Comparison of ENCODE assay signal across 20 cellular contexts in the genomic region with DNA sequence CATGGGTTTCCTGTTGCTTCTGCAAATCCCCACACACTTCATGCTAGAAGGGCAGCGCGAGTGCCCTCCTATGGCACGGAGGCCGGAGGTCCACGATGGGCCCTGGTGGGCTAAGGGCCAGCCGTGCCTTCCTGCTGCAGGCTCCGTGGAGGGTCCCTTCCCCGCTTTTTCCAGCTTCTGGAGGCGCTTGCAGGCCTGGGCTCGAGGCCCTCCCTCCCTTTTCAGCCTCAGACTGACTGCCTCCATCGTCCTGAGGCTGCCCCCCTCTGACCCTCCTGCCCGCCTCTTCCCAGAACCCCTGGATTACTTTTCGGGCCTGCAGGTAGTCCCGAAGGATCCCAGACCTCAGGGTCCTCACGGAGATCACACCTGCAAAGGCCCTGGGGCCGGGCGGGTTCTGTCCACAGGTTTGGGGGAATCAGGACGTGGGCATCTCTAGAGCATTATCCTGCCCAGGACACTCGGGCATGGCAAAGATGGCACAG. TPM values are rescaled to one million over a fixed set of nuclear protein-coding genes. Genes with fewer than 3 reads are reported as not detected.
DNase-seq lines count a peak whose midpoint lies in the region; ATAC-seq, FAIRE-seq and TF ChIP-seq lines count a peak whose summit lies in the region.
"Had no signal": no experiment of that assay in that cellular context is flagged by ENCODE, and none has a peak within 500 bp of the region (broad histone marks: within the 10 kb centered on the region; RNA-seq: fewer than 3 reads in every experiment).

No MANE protein-coding gene starts in this region.

- in situ Hi-C loops in GM13977 (cut with MboI; ENCODE audit: low pct_unique_long_range_greater_than_20kb, low sequenced_read_pairs, unreplicated experiment): no loop called here

- TF ChIP-seq POLR2A in tibial nerve (IDR thresholded peaks at IDR 0.05): no peak
- TF ChIP-seq POLR2A in thyroid gland (IDR thresholded peaks at IDR 0.05): no peak

- no peaks in the 10 kb centered on the region for H3K9me3 Mint-ChIP-seq in activated T-cell treated with anti-CD3 and anti-CD28 coated beads, Interleukin-2, amount 50 U/mL, for 24 hours
- H3K9me3 Mint-ChIP-seq in activated T-cell treated with anti-CD3 and anti-CD28 coated beads, Interleukin-2, amount 50 U/mL, for 4 hours: no peaks in the 10 kb centered on the region

- H3K27ac Mint-ChIP-seq in activated T-cell treated with anti-CD3 and anti-CD28 coated beads, Interleukin-2, amount 50 U/mL, for 24 hours: no peak overlapping the region

- H4K20me1 ChIP-seq in BLaER1 treated with 17β-estradiol and CSF1 and Interleukin-3, amounts not matched to agents 10 nM and 100 nM: peaks cover 0 to 45% (median 10%) of the 10 kb centered on the region in 11 experiments; a peak in 16 of 22 replicates

- peaks cover 0 to 65% (median 0%) of the 10 kb centered on the region in 11 experiments; a peak in 10 of 22 replicates for H3K27me3 ChIP-seq in BLaER1 treated with 17β-estradiol and CSF1 and Interleukin-3, amounts not matched to agents 10 nM and 100 nM
- H3K27me3 ChIP-seq in tibial nerve: peaks cover 0 to 27% of the 10 kb centered on the region in 2 donors
- no peaks in the 10 kb centered on the region for H3K27me3 ChIP-seq in thyroid gland

- peaks cover 0 to 4% (median 0%) of the 10 kb centered on the region in 11 experiments; a peak in 2 of 22 replicates for H3K36me3 ChIP-seq in BLaER1 treated with 17β-estradiol and CSF1 and Interleukin-3, amounts not matched to agents 10 nM and 100 nM
- H3K36me3 ChIP-seq in kidney (ENCODE audit: control insufficient read depth in 1 of 2, insufficient read depth in 2 of 2, low read length in 2 of 2): no peaks in the 10 kb centered on the region
- H3K36me3 ChIP-seq in tibial nerve: no peaks in the 10 kb centered on the region
- no peaks in the 10 kb centered on the region for H3K36me3 ChIP-seq in thyroid gland

- peak overlapping the region in 2 of 11 experiments; percentile 17 to 32; a peak in 2 of 22 replicates for H3K27ac ChIP-seq in BLaER1 treated with 17β-estradiol and CSF1 and Interleukin-3, amounts not matched to agents 10 nM and 100 nM
- no peak overlapping the region for H3K27ac ChIP-seq in kidney (ENCODE audit: low read depth in 2 of 2, low read length in 2 of 2)
- no peak overlapping the region for H3K27ac ChIP-seq in tibial nerve
- no peak overlapping the region for H3K27ac ChIP-seq in thyroid gland
- H3K27ac ChIP-seq: C4-2B had no signal

- H3K4me1 ChIP-seq in BLaER1 treated with 17β-estradiol and CSF1 and Interleukin-3, amounts not matched to agents 10 nM and 100 nM: peaks cover 27 to 78% (median 70%) of the 10 kb centered on the region in 10 experiments
- peaks cover 0 to 2% of the 10 kb centered on the region in 2 donors for H3K4me1 ChIP-seq in kidney (ENCODE audit: control insufficient read depth in 1 of 2, insufficient read depth in 1 of 2, low read depth in 1 of 2, low read length in 2 of 2)
- peaks cover 0 to 14% (median 3%) of the 10 kb centered on the region in 4 donors for H3K4me1 ChIP-seq in tibial nerve
- peaks cover 0 to 8% of the 10 kb centered on the region in 2 donors for H3K4me1 ChIP-seq in thyroid gland

- peak overlapping the region in 9 of 11 experiments; percentile 21 to 100 (median 99); a peak in 17 of 22 replicates for H3K4me2 ChIP-seq in BLaER1 treated with 17β-estradiol and CSF1 and Interleukin-3, amounts not matched to agents 10 nM and 100 nM

- peaks cover 7 to 37% (median 13%) of the 10 kb centered on the region in 11 experiments for H3K9me3 ChIP-seq in BLaER1 treated with 17β-estradiol and CSF1 and Interleukin-3, amounts not matched to agents 10 nM and 100 nM (replicated peaks in 1 of 11)
- no peaks in the 10 kb centered on the region for H3K9me3 ChIP-seq in kidney (ENCODE audit: control insufficient read depth in 1 of 2, low read length in 2 of 2)
- peaks cover 0 to 2% (median 0%) of the 10 kb centered on the region in 4 donors for H3K9me3 ChIP-seq in tibial nerve
- no peaks in the 10 kb centered on the region for H3K9me3 ChIP-seq in thyroid gland

- peaks cover 6% of the 10 kb centered on the region for H3K4me1 Mint-ChIP-seq in activated T-cell treated with anti-CD3 and anti-CD28 coated beads, Interleukin-2, amount 50 U/mL, for 24 hours (ENCODE audit: low read depth)
- H3K4me1 Mint-ChIP-seq in activated T-cell treated with anti-CD3 and anti-CD28 coated beads, Interleukin-2, amount 50 U/mL, for 4 hours (ENCODE audit: low read depth): peaks cover 9% of the 10 kb centered on the region

- ATAC-seq in activated T-cell treated with anti-CD3 and anti-CD28 coated beads, Interleukin-2, amount 50 U/mL, for 4 hours: no peak

- no peak for TF ChIP-seq EP300 in tibial nerve (IDR thresholded peaks at IDR 0.05)

- TF ChIP-seq CTCF in kidney (IDR thresholded peaks at IDR 0.05; ENCODE audit: borderline replicate concordance, extremely low read depth, insufficient read depth) (no peak), tibial nerve (IDR thresholded peaks at IDR 0.05) (no peak), GM13977 (IDR thresholded peaks at IDR 0.05; ENCODE audit: extremely low read depth, insufficient read depth, missing control alignments) (no peak), thyroid gland (IDR thresholded peaks at IDR 0.05) (no peak)

- no peak overlapping the region for H3K4me3 Mint-ChIP-seq in activated T-cell treated with anti-CD3 and anti-CD28 coated beads, Interleukin-2, amount 50 U/mL, for 24 hours
- no peak overlapping the region for H3K4me3 Mint-ChIP-seq in activated T-cell treated with anti-CD3 and anti-CD28 coated beads, Interleukin-2, amount 50 U/mL, for 4 hours

- H3K4me3 ChIP-seq in BLaER1 treated with 17β-estradiol and CSF1 and Interleukin-3, amounts not matched to agents 10 nM and 100 nM: no peak overlapping the region
- H3K4me3 ChIP-seq in kidney (ENCODE audit: low read length in 2 of 2) (no peak overlapping the region), tibial nerve (no peak overlapping the region), thyroid gland (replicated peaks in 1 of 3) (no peak overlapping the region)
- H3K4me3 ChIP-seq: GM12878, HAP-1 had no signal

- no peak for FAIRE-seq in kidney (lab: Jason Lieb, UNC)
- FAIRE-seq: A204.1, G401.6, GM12878, GM18507, HTR-8/SVneo had no signal

- 81 to 82% methylated on average over 17 to 19 of the region's 19 CpGs for WGBS in tibial nerve, 2 donors
- 83 to 90% methylated on average over 7 to 19 of the region's 19 CpGs for WGBS in thyroid gland, 2 donors

- peak; percentile 12 for DNase-seq in activated T-cell treated with anti-CD3 and anti-CD28 coated beads, Interleukin-2, amount 50 U/mL, for 24 hours
- no peak for DNase-seq in activated T-cell treated with anti-CD3 and anti-CD28 coated beads, Interleukin-2, amount 50 U/mL, for 4 hours
- DNase-seq in kidney (peak; percentile 55), posterior vena cava (ENCODE audit: low spot score) (peak; percentile 70), tibial nerve (ENCODE audit: low spot score in 2 of 2) (no peak), GM13977 (ENCODE audit: low spot score) (no peak), thyroid gland (no peak)
- DNase-seq: DND-41, NCI-H187, NCI-H446, NCI-H69, RPMI8226 had no signal

- intact Hi-C loops in kidney (cut with DNase I): no loop called here
- intact Hi-C loops in posterior vena cava (cut with DNase I): no loop called here
- intact Hi-C loops in thyroid gland (cut with DNase I): no loop called here

- H3K27me3 Mint-ChIP-seq in activated T-cell treated with anti-CD3 and anti-CD28 coated beads, Interleukin-2, amount 50 U/mL, for 24 hours: no peaks in the 10 kb centered on the region
- H3K27me3 Mint-ChIP-seq in activated T-cell treated with anti-CD3 and anti-CD28 coated beads, Interleukin-2, amount 50 U/mL, for 4 hours (ENCODE audit: low read depth): peaks cover 2% of the 10 kb centered on the region

- peaks cover 1% of the 10 kb centered on the region for H3K36me3 Mint-ChIP-seq in activated T-cell treated with anti-CD3 and anti-CD28 coated beads, Interleukin-2, amount 50 U/mL, for 24 hours (ENCODE audit: low read depth)
- H3K36me3 Mint-ChIP-seq in activated T-cell treated with anti-CD3 and anti-CD28 coated beads, Interleukin-2, amount 50 U/mL, for 4 hours (ENCODE audit: insufficient read depth): no peaks in the 10 kb centered on the region

- peak overlapping the region in 1 of 11 experiments; percentile 12; a peak in 1 of 22 replicates for H3K9ac ChIP-seq in BLaER1 treated with 17β-estradiol and CSF1 and Interleukin-3, amounts not matched to agents 10 nM and 100 nM
- H3K9ac ChIP-seq in kidney (ENCODE audit: low read length in 2 of 2): no peak overlapping the region

RNA-seq across cellular contexts. Expression of gene TERT, which starts 3.2 kb away (rescaled TPM):
- total RNA-seq in activated T-cell treated with anti-CD3 and anti-CD28 coated beads, Interleukin-2, amount 50 U/mL, for 4 hours: 10 to 100 TPM in 2 of 3 donors, 1 to 10 TPM in 1; 9.5 to 16.7 (median 10.5) TPM
- total RNA-seq in kidney (0.91 TPM), posterior vena cava (under 1 TPM in 1 of 2 donors, not detected in 1; 0.14 TPM), tibial nerve (not detected), thyroid gland (not detected)
- polyA plus RNA-seq in kidney (ENCODE audit: insufficient read depth, low read depth, low replicate concordance): not detected

RNA-seq across cellular contexts. Expression of gene CLPTM1L, which starts 46.8 kb away (rescaled TPM):
- total RNA-seq in activated T-cell treated with anti-CD3 and anti-CD28 coated beads, Interleukin-2, amount 50 U/mL, for 4 hours: 100 to 1,000 TPM; 143 to 150 (median 145) TPM
- total RNA-seq in kidney (96.6 TPM), posterior vena cava (10 to 100 TPM; 56.5 to 65.9 TPM), tibial nerve (100 to 1,000 TPM in 1 of 4 donors, 10 to 100 TPM in 3; 68.8 to 102 (median 84.4) TPM), thyroid gland (100 to 1,000 TPM; 149 to 215 (median 179) TPM)
- polyA plus RNA-seq in kidney (ENCODE audit: insufficient read depth, low read depth, low replicate concordance): 135 TPM

Comparison
In these comparisons a context has a peak if more than half of its experiments do, and no peak if none do; other contexts are left out.
1. DNase-seq: peak in activated T-cell treated with anti-CD3 and anti-CD28 coated beads, Interleukin-2, amount 50 U/mL, for 24 hours (single experiment), kidney (single experiment) and posterior vena cava (single experiment); none in activated T-cell treated with anti-CD3 and anti-CD28 coated beads, Interleukin-2, amount 50 U/mL, for 4 hours (single experiment), tibial nerve (0 of 2), GM13977 (single experiment) and thyroid gland (0 of 2).